Comparison of ENCODE assay signal across 11 cellular contexts in the genomic region with DNA sequence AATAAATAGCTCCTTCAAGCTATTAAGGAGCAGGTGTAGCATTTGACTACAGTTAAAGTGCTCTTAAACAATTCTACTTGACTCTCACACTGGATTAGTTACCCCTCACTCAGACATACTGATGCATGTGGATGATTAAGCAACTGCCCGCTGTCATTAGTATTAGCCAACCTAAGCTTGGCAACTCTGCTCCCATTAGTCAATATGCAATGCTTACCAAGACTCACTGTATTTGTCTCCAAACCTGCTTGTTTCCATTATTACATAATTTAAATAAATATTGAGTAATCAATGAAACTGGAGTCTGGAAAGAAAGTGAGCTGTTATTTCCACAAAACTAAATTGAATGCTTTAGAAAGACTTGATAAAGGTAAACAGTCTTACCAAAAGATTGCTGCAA.
DNase-seq lines count a peak whose midpoint lies in the region; ATAC-seq and TF ChIP-seq lines count a peak whose summit lies in the region.
"Had no signal": no experiment of that assay in that cellular context is flagged by ENCODE, and none has a peak within 500 bp of the region (broad histone marks: within the 10 kb centered on the region; RNA-seq: fewer than 3 reads in every experiment).

No MANE protein-coding gene starts in this region.

- peak overlapping the region; percentile 72 for H3K4me3 ChIP-seq in CD4-positive, CD25-positive, alpha-beta regulatory T cell (ENCODE audit: low read depth, low read length)
- H3K4me3 ChIP-seq in epithelial cell of esophagus (ENCODE audit: low read length) (no peak overlapping the region), neutrophil (ENCODE audit: low read depth in 1 of 2, low read length in 1 of 2) (no peak overlapping the region)

- TF ChIP-seq CTCF in epithelial cell of esophagus (IDR thresholded peaks at IDR 0.05; ENCODE audit: insufficient read depth, low read depth, low read length, missing control alignments) = no peak
- no peak for TF ChIP-seq CTCF in neutrophil (IDR thresholded peaks at IDR 0.05)

- peaks cover 4% of the 10 kb centered on the region for H3K36me3 ChIP-seq in CD4-positive, CD25-positive, alpha-beta regulatory T cell (ENCODE audit: control insufficient read depth, insufficient read depth, low read length)
- H3K36me3 ChIP-seq in neutrophil = no peaks in the 10 kb centered on the region
- H3K36me3 ChIP-seq: WERI-Rb-1 had no signal

- ATAC-seq in CD4-positive, CD25-positive, alpha-beta regulatory T cell (ENCODE audit: low read depth in 2 of 2) = no peak
- no peak for ATAC-seq in GM21825 (IDR thresholded peaks at IDR 0.05; ENCODE audit: unreplicated experiment)

- H3K9me3 ChIP-seq in CD4-positive, CD25-positive, alpha-beta regulatory T cell (ENCODE audit: control insufficient read depth in 2 of 2, low read length in 2 of 2) = no peaks in the 10 kb centered on the region
- H3K9me3 ChIP-seq in neutrophil = no peaks in the 10 kb centered on the region

- peak overlapping the region; percentile 74 for H3K27ac ChIP-seq in CD4-positive, CD25-positive, alpha-beta regulatory T cell (ENCODE audit: insufficient read depth, low read length, poor library complexity, severe bottlenecking)
- peak overlapping the region; percentile 55 for H3K27ac ChIP-seq in neutrophil
- H3K27ac ChIP-seq: WERI-Rb-1 had no signal

- H3K27me3 Mint-ChIP-seq in CD4-positive, CD25-positive, alpha-beta regulatory T cell = no peaks in the 10 kb centered on the region

- peaks cover 75% of the 10 kb centered on the region for H3K4me1 ChIP-seq in CD4-positive, CD25-positive, alpha-beta regulatory T cell (ENCODE audit: control insufficient read depth, insufficient read depth, low read length, poor library complexity, severe bottlenecking)
- H3K4me1 ChIP-seq in neutrophil (ENCODE audit: control insufficient read depth in 1 of 2, insufficient read depth in 1 of 2, low read depth in 1 of 2, low read length in 1 of 2) = peaks cover 41 to 62% of the 10 kb centered on the region in 2 experiments

- H3K9me3 Mint-ChIP-seq in CD4-positive, CD25-positive, alpha-beta regulatory T cell = no peaks in the 10 kb centered on the region

- H3K27me3 ChIP-seq in CD4-positive, CD25-positive, alpha-beta regulatory T cell (ENCODE audit: control insufficient read depth, insufficient read depth, low read length) = no peaks in the 10 kb centered on the region
- H3K27me3 ChIP-seq in neutrophil = no peaks in the 10 kb centered on the region

- H3K27ac Mint-ChIP-seq in CD4-positive, CD25-positive, alpha-beta regulatory T cell = peak overlapping the region; percentile 36 to 95 (median 43)

- no peak for DNase-seq in CD4-positive, CD25-positive, alpha-beta regulatory T cell
- DNase-seq in NCI-H524 treated with DMSO at 0.1 percent for 48 hours (lab: John Stamatoyannopoulos, UW) (peak; percentile 14), epithelial cell of esophagus (ENCODE audit: low read depth) (peak; percentile 97), SW 1271 (lab: John Stamatoyannopoulos, UW) (no peak), NCI-H510A treated with DMSO at 0.1 percent for 48 hours (lab: John Stamatoyannopoulos, UW) (no peak), A172 (ENCODE audit: low spot score) (no peak)
- DNase-seq: NCI-H1694; stimulated activated naive CD4-positive, alpha-beta T cell treated with Interleukin-2 at 50 U/mL for 16 hours; WERI-Rb-1 had no signal

- peaks cover 61 to 88% (median 74%) of the 10 kb centered on the region in 4 donors for H3K4me1 Mint-ChIP-seq in CD4-positive, CD25-positive, alpha-beta regulatory T cell

- H3K36me3 Mint-ChIP-seq in CD4-positive, CD25-positive, alpha-beta regulatory T cell = peaks cover 6% of the 10 kb centered on the region

- peak overlapping the region; percentile 22 to 82 (median 44) for H3K4me3 Mint-ChIP-seq in CD4-positive, CD25-positive, alpha-beta regulatory T cell

Comparison
In these comparisons a context has a peak if more than half of its experiments do, and no peak if none do; other contexts are left out.
1. DNase-seq: peak in NCI-H524 treated with DMSO at 0.1 percent for 48 hours (single experiment) and epithelial cell of esophagus (single experiment); none in CD4-positive, CD25-positive, alpha-beta regulatory T cell (0 of 3), SW 1271 (0 of 2), NCI-H510A treated with DMSO at 0.1 percent for 48 hours (single experiment) and A172 (single experiment).